ENCODE assay signal across 12 cellular contexts in genomic region chr2:104447831-104448434, GRCh38.
DNase-seq lines count a peak whose midpoint lies in the region; ATAC-seq, FAIRE-seq and TF ChIP-seq lines count a peak whose summit lies in the region.
"Had no signal": no experiment of that assay in that cellular context is flagged by ENCODE, and none has a peak within 500 bp of the region (broad histone marks: within the 10 kb centered on the region; RNA-seq: fewer than 3 reads in every experiment).

No MANE protein-coding gene starts in this region.

- H3K79me2 ChIP-seq in astrocyte (ENCODE audit: insufficient read depth, low read length): no peaks in the 10 kb centered on the region

- H3K4me2 ChIP-seq in astrocyte (ENCODE audit: low read length): peak overlapping the region; percentile 49

- H3K9me3 Mint-ChIP-seq in astrocyte (ENCODE audit: unreplicated experiment) (no peaks in the 10 kb centered on the region), nephron progenitor cell (peaks cover 8% of the 10 kb centered on the region)
- H3K9me3 Mint-ChIP-seq in activated naive CD4-positive, alpha-beta T cell treated with anti-CD3 and anti-CD28 coated beads, Interleukin-2, amount 50 U/mL, for 72 hours: no peaks in the 10 kb centered on the region

- H3K4me1 Mint-ChIP-seq in astrocyte (ENCODE audit: low read depth, unreplicated experiment): peaks cover 11% of the 10 kb centered on the region
- peaks cover 23% of the 10 kb centered on the region for H3K4me1 Mint-ChIP-seq in nephron progenitor cell

- DNase-seq in DMS 273 (lab: John Stamatoyannopoulos, UW; ENCODE audit: unreplicated experiment): peak; percentile 29
- DNase-seq in DMS 273 treated with DMSO at 0.1 percent for 48 hours (lab: John Stamatoyannopoulos, UW): no peak
- peak; percentile 28 for DNase-seq in H7
- DNase-seq in astrocyte (ENCODE audit: low read depth): no peak
- DNase-seq in nephron progenitor cell: no peak
- DNase-seq in NCI-H82 treated with DMSO at 0.1 percent for 48 hours (lab: John Stamatoyannopoulos, UW; ENCODE audit: unreplicated experiment): no peak
- no peak for DNase-seq in activated naive CD4-positive, alpha-beta T cell treated with anti-CD3 and anti-CD28 coated beads, Interleukin-2, amount 50 U/mL, for 72 hours (ENCODE audit: low spot score in 2 of 2)
- DNase-seq in SKM-1 (lab: John Stamatoyannopoulos, UW; ENCODE audit: unreplicated experiment): no peak
- DNase-seq: activated effector memory CD4-positive, alpha-beta T cell treated with anti-CD3 and anti-CD28 coated beads, Interleukin-2, amount 50 U/mL, for 16 hours had no signal

- H3K27ac Mint-ChIP-seq in astrocyte (ENCODE audit: unreplicated experiment): no peak overlapping the region
- H3K27ac Mint-ChIP-seq in nephron progenitor cell: no peak overlapping the region
- H3K27ac Mint-ChIP-seq in activated naive CD4-positive, alpha-beta T cell treated with anti-CD3 and anti-CD28 coated beads, Interleukin-2, amount 50 U/mL, for 72 hours: no peak overlapping the region

- ATAC-seq in activated naive CD4-positive, alpha-beta T cell treated with anti-CD3 and anti-CD28 coated beads, Interleukin-2, amount 50 U/mL, for 72 hours: no peak
- ATAC-seq: HCT116, sciatic nerve had no signal

- no peaks in the 10 kb centered on the region for H3K4me1 ChIP-seq in astrocyte (ENCODE audit: insufficient read depth, low read length)

- no peak overlapping the region for H3K27ac ChIP-seq in astrocyte (ENCODE audit: low read depth, low read length)
- H3K27ac ChIP-seq: 22Rv1 had no signal

- peak; percentile 31 for TF ChIP-seq CTCF in astrocyte (IDR thresholded peaks at IDR 0.05; ENCODE audit: insufficient read depth, low read depth, low read length)
- peak; percentile 14 for TF ChIP-seq CTCF in nephron progenitor cell (IDR thresholded peaks at IDR 0.05)

- no peaks in the 10 kb centered on the region for H3K27me3 Mint-ChIP-seq in astrocyte (ENCODE audit: low read depth, unreplicated experiment)
- H3K27me3 Mint-ChIP-seq in nephron progenitor cell (ENCODE audit: low read depth, poor library complexity): peaks cover 6% of the 10 kb centered on the region

- no peak overlapping the region for H2AFZ ChIP-seq in astrocyte (ENCODE audit: low read depth, low read length)

- no peak overlapping the region for H3K9ac ChIP-seq in astrocyte (ENCODE audit: low read length)

- no peaks in the 10 kb centered on the region for H4K20me1 ChIP-seq in astrocyte (ENCODE audit: insufficient read depth, low read length)

- H3K4me3 ChIP-seq in H7 (ENCODE audit: insufficient read depth, low read depth, low read length) (no peak overlapping the region), astrocyte (ENCODE audit: insufficient read depth, low read depth, low read length) (no peak overlapping the region)

- H3K36me3 Mint-ChIP-seq in astrocyte (ENCODE audit: low read depth, unreplicated experiment) (no peaks in the 10 kb centered on the region), nephron progenitor cell (ENCODE audit: low read depth) (no peaks in the 10 kb centered on the region)
- no peaks in the 10 kb centered on the region for H3K36me3 Mint-ChIP-seq in activated naive CD4-positive, alpha-beta T cell treated with anti-CD3 and anti-CD28 coated beads, Interleukin-2, amount 50 U/mL, for 72 hours

- H3K4me3 Mint-ChIP-seq in astrocyte (ENCODE audit: unreplicated experiment) (no peak overlapping the region), nephron progenitor cell (no peak overlapping the region)

- no peaks in the 10 kb centered on the region for H3K9me3 ChIP-seq in astrocyte (ENCODE audit: insufficient read depth, low read depth, low read length)

- no peaks in the 10 kb centered on the region for H3K27me3 ChIP-seq in H7 (ENCODE audit: control insufficient read depth, insufficient read depth, low read length)
- no peaks in the 10 kb centered on the region for H3K27me3 ChIP-seq in astrocyte (ENCODE audit: insufficient read depth, low read length)

- FAIRE-seq in astrocyte (lab: Jason Lieb, UNC): no peak

- H3K36me3 ChIP-seq in H7 (replicated peaks; ENCODE audit: control insufficient read depth, insufficient read depth, low read length) (no peaks in the 10 kb centered on the region), astrocyte (ENCODE audit: insufficient read depth, low read length) (no peaks in the 10 kb centered on the region)

Comparison
In these comparisons a context has a peak if more than half of its experiments do, and no peak if none do; other contexts are left out.
1. DNase-seq: peak in DMS 273 (single experiment) and H7 (single experiment); none in DMS 273 treated with DMSO at 0.1 percent for 48 hours (single experiment), astrocyte (single experiment), nephron progenitor cell (single experiment), NCI-H82 treated with DMSO at 0.1 percent for 48 hours (single experiment), activated naive CD4-positive, alpha-beta T cell treated with anti-CD3 and anti-CD28 coated beads, Interleukin-2, amount 50 U/mL, for 72 hours (0 of 2) and SKM-1 (single experiment).